Comparison of ENCODE assay signal across 24 cellular contexts in the genomic region with DNA sequence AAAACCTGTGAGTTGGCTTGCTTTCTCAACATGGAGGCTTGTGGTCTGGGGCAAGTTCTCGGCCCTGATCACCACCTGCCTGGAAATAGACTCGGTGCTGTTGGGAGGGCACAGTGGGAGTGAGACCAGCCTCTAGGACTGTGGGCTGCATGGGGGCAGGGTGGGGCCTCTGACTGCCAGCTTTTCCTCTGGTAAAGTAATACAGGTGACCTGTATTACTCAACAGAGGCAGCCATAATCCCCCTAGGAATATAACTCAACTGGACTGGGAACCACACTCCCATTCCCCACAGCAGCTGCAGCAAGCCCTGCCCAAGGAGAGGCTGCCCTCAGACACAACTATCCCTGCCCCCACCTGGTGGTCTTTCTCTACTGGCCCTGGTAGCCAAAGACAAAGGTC.
"Had no signal": no experiment of that assay in that cellular context is flagged by ENCODE, and none has a peak within 500 bp of the region (broad histone marks: within the 10 kb centered on the region; RNA-seq: fewer than 3 reads in every experiment).

No MANE protein-coding gene starts in this region.

- H3K9me3 Mint-ChIP-seq: stimulated activated effector memory CD8-positive, alpha-beta T cell treated with anti-CD3 and anti-CD28 coated beads, Interleukin-12 subunit alpha, Interleukin-12 subunit beta, amount 100 ng/mL, for 72 hours had no signal

- H3K4me1 Mint-ChIP-seq: mesothelial cell of epicardium; stimulated activated effector memory CD8-positive, alpha-beta T cell treated with anti-CD3 and anti-CD28 coated beads, Interleukin-12 subunit alpha, Interleukin-12 subunit beta, amount 100 ng/mL, for 72 hours had no signal

- H3K36me3 ChIP-seq: gastrocnemius medialis, neutrophil, prostate gland, right atrium auricular region, stomach, thyroid gland, vagina had no signal

- H3K27me3 ChIP-seq: gastrocnemius medialis, neutrophil, right atrium auricular region, stomach, thyroid gland, vagina had no signal

- H3K4me1 ChIP-seq: gastrocnemius medialis, prostate gland, right atrium auricular region, stomach, thyroid gland, vagina had no signal

- H3K4me3 Mint-ChIP-seq: mesothelial cell of epicardium; naive thymus-derived CD8-positive, alpha-beta T cell; nephron progenitor cell; stimulated activated effector memory CD8-positive, alpha-beta T cell treated with anti-CD3 and anti-CD28 coated beads, Interleukin-12 subunit alpha, Interleukin-12 subunit beta, amount 100 ng/mL, for 72 hours had no signal

- H3K4me3 ChIP-seq: gastrocnemius medialis, mucosa of descending colon, prostate gland, right atrium auricular region, stomach, thyroid gland, vagina had no signal

- H3K27ac Mint-ChIP-seq: mesothelial cell of epicardium; naive thymus-derived CD8-positive, alpha-beta T cell; nephron progenitor cell; stimulated activated effector memory CD8-positive, alpha-beta T cell treated with anti-CD3 and anti-CD28 coated beads, Interleukin-12 subunit alpha, Interleukin-12 subunit beta, amount 100 ng/mL, for 72 hours had no signal

- DNase-seq: cortex of kidney; foreskin fibroblast; gastrocnemius medialis; head of caudate nucleus; kidney; mesenchymal stem cell; naive thymus-derived CD8-positive, alpha-beta T cell; nephron progenitor cell; stimulated activated CD4-positive, alpha-beta T cell treated with anti-CD3 and anti-CD28 coated beads, Interleukin-2, amount 100 ng/mL, for 24 hours; stimulated activated CD4-positive, alpha-beta T cell treated with anti-CD3 and anti-CD28 coated beads, Interleukin-4, amount 100 ng/mL, for 24 hours; stimulated activated naive CD4-positive, alpha-beta T cell treated with Interleukin-2 at 50 U/mL for 16 hours; stomach; thyroid gland; trophoblast cell had no signal

- H3K27ac ChIP-seq: epithelial cell of prostate, gastrocnemius medialis, neutrophil, prostate gland, right atrium auricular region, stomach, thyroid gland, vagina had no signal

- H3K9me3 ChIP-seq: gastrocnemius medialis, mucosa of descending colon, neutrophil, prostate gland, thyroid gland, vagina had no signal

- ATAC-seq: esophagus mucosa; gastrocnemius medialis; left lobe of liver; naive thymus-derived CD8-positive, alpha-beta T cell; stimulated activated effector memory CD8-positive, alpha-beta T cell treated with anti-CD3 and anti-CD28 coated beads, Interleukin-12 subunit alpha, Interleukin-12 subunit beta, amount 100 ng/mL, for 72 hours had no signal

- FAIRE-seq: kidney had no signal

- H3K36me3 Mint-ChIP-seq: mesothelial cell of epicardium; stimulated activated effector memory CD8-positive, alpha-beta T cell treated with anti-CD3 and anti-CD28 coated beads, Interleukin-12 subunit alpha, Interleukin-12 subunit beta, amount 100 ng/mL, for 72 hours had no signal
